ENCODE assay signal across 8 cellular contexts in the genomic region with DNA sequence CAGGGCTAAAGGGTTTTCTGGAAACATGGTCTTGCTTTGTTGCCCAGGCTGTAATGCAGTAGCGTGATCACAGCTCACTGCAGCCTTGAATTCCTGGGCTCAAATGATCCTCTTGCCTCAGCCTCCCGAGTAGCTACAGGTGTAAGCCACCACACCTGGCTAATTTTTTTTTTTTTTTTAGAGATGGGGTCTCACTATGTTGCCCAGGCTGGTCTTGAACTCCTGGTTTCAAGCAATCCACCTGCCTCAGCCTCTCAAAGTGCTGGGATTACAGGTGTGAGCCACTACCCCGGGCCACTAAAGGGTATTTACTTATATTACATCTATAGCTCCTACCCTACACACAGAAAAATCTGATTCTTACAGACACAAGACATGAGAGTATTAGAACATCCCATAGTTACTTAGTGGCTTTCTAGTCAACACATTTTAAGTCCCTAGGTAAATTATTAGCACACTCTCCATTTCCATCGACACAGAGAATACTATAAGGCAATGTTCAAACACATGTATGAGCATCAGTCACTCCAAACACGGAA. TPM values are rescaled to one million over a fixed set of nuclear protein-coding genes. Genes with fewer than 3 reads are reported as not detected.
DNase-seq lines count a peak whose midpoint lies in the region; ATAC-seq, FAIRE-seq and TF ChIP-seq lines count a peak whose summit lies in the region.

No MANE protein-coding gene starts in this region.

- H3K4me3 ChIP-seq in A549 (no peak overlapping the region), OCI-LY3 (ENCODE audit: low read length) (no peak overlapping the region), keratinocyte (ENCODE audit: control insufficient read depth in 2 of 3, extremely low read depth in 1 of 3, insufficient read depth in 2 of 3, low read depth in 1 of 3, low read length in 3 of 3) (no peak overlapping the region)

- DNase-seq in A549 (ENCODE audit: low read depth in 1 of 2, low spot score in 1 of 2) (no peak), keratinocyte (ENCODE audit: low read depth, low spot score) (no peak), epidermal melanocyte (ENCODE audit: insufficient read length, low spot score) (no peak), inferior parietal cortex (ENCODE audit: extremely low spot score) (no peak), amniotic stem cell (lab: John Stamatoyannopoulos, UW) (no peak)

- dilution Hi-C loops in keratinocyte (cut with MboI; ENCODE audit: extremely low pct_ligation_motif_present, low sequenced_read_pairs) = no loop called here

- CTCF ChIA-PET in A549 (lab: Yijun Ruan, JAX) = interaction anchor here (0.6 to 13.3 kb wide), 40 partner anchors 10 to 381 kb away, joined by 3 to 244 read pairs (median 5); a partner anchor contains a TSS

- H4K20me1 ChIP-seq in OCI-LY3 (ENCODE audit: insufficient read depth, low read length) (no peaks in the 10 kb centered on the region), keratinocyte (ENCODE audit: control insufficient read depth, extremely low read depth, insufficient read depth, low read length) (no peaks in the 10 kb centered on the region)

- POLR2A ChIA-PET in A549 (lab: Yijun Ruan, JAX) = interaction anchor here (0.6 to 6.1 kb wide), 7 partner anchors 8 to 50 kb away, joined by 3 to 38 read pairs (median 7); a partner anchor contains a TSS

- no peak for TF ChIP-seq CTCF in A549 (IDR thresholded peaks at IDR 0.05)
- no peak for TF ChIP-seq CTCF in OCI-LY3 (IDR thresholded peaks at IDR 0.05; ENCODE audit: low read depth, low read length)
- no peak for TF ChIP-seq CTCF in keratinocyte (optimal IDR thresholded peaks at IDR 0.05 in 1 of 3, IDR thresholded peaks at IDR 0.05 in 1 of 3, conservative IDR thresholded peaks at IDR 0.05 in 1 of 3; ENCODE audit: extremely low read depth in 1 of 3, insufficient read depth in 2 of 3, low read length in 3 of 3)

- no peak for TF ChIP-seq EP300 in A549 (IDR thresholded peaks at IDR 0.05)

- H3K9ac ChIP-seq in OCI-LY3 (ENCODE audit: low read length) = peak overlapping the region; percentile 16; the same call in 1 of the 2 replicates
- H3K9ac ChIP-seq in keratinocyte (ENCODE audit: control insufficient read depth, extremely low read depth, insufficient read depth, low read length) = no peak overlapping the region

- ATAC-seq in A549 (peak in 1 of 2 experiments; percentile 56; a peak in 4 of 6 replicates), GM19452 (IDR thresholded peaks at IDR 0.05; ENCODE audit: unreplicated experiment) (peak; percentile 32), HG02870 (IDR thresholded peaks at IDR 0.05; ENCODE audit: unreplicated experiment) (no peak)

- TF ChIP-seq RAD21 in A549 (conservative IDR thresholded peaks at IDR 0.05 in 1 of 2, IDR thresholded peaks at IDR 0.05 in 1 of 2) = no peak

- FAIRE-seq in A549 (lab: Jason Lieb, UNC) (no peak), keratinocyte (lab: Jason Lieb, UNC) (no peak)

- H3K27ac ChIP-seq in A549 (no peak overlapping the region), OCI-LY3 (ENCODE audit: low read length) (no peak overlapping the region; the same call in 1 of the 2 replicates), keratinocyte (ENCODE audit: control insufficient read depth, insufficient read depth, low read length) (no peak overlapping the region)

- no peak for TF ChIP-seq POLR2A in A549 (IDR thresholded peaks at IDR 0.05; ENCODE audit: low read length)

- H3K27me3 ChIP-seq in OCI-LY3 (ENCODE audit: low read depth, low read length) (no peaks in the 10 kb centered on the region), keratinocyte (ENCODE audit: control insufficient read depth, extremely low read depth, insufficient read depth, low read length) (no peaks in the 10 kb centered on the region)

- peaks cover 12% of the 10 kb centered on the region for H3K36me3 ChIP-seq in OCI-LY3 (replicated peaks; ENCODE audit: low read depth, low read length)
- H3K36me3 ChIP-seq in keratinocyte (ENCODE audit: control insufficient read depth in 2 of 2, extremely low read depth in 1 of 2, insufficient read depth in 2 of 2, low read length in 2 of 2) = peaks cover 0 to 7% of the 10 kb centered on the region in 2 experiments

- H3K79me2 ChIP-seq in OCI-LY3 (ENCODE audit: low read length) (no peaks in the 10 kb centered on the region), keratinocyte (ENCODE audit: control insufficient read depth, insufficient read depth, low read length) (no peaks in the 10 kb centered on the region)

- H3K9me3 ChIP-seq in A549 (no peaks in the 10 kb centered on the region), OCI-LY3 (ENCODE audit: insufficient read depth, low read length) (no peaks in the 10 kb centered on the region), keratinocyte (ENCODE audit: control insufficient read depth, low read depth, low read length) (no peaks in the 10 kb centered on the region)

- 17% methylated on average over 5 of the region's 5 CpGs for WGBS in A549 (ENCODE audit: missing lambda C conversion rate)

- H2AFZ ChIP-seq in OCI-LY3 (ENCODE audit: low read depth, low read length) (peak overlapping the region; percentile 91), keratinocyte (ENCODE audit: control insufficient read depth, low read length) (peak overlapping the region; percentile 48)

- H3K4me2 ChIP-seq in A549 (peak overlapping the region; percentile 2; the same call in 1 of the 3 replicates), OCI-LY3 (ENCODE audit: low read length) (peak overlapping the region; percentile 60), keratinocyte (ENCODE audit: control insufficient read depth, extremely low read depth, insufficient read depth, low read depth, low read length) (no peak overlapping the region)

- H3K9me1 ChIP-seq in keratinocyte (ENCODE audit: control insufficient read depth, extremely low read depth, insufficient read depth, low read length) = no peaks in the 10 kb centered on the region

- peaks cover 9% of the 10 kb centered on the region; the same call in 1 of the 3 replicates for H3K4me1 ChIP-seq in A549
- peaks cover 7% of the 10 kb centered on the region for H3K4me1 ChIP-seq in OCI-LY3 (ENCODE audit: low read length)
- H3K4me1 ChIP-seq in keratinocyte (ENCODE audit: control insufficient read depth, extremely low read depth, insufficient read depth, low read length) = peaks cover 14% of the 10 kb centered on the region

RNA-seq across cellular contexts. Expression of a gene that starts 6.2 kb away (rescaled TPM):
- 27.9 and 30.2 TPM in 2 replicates for polyA plus RNA-seq in A549 (2011; rRNA removed)
- 19.8 and 23.0 TPM in 2 replicates for polyA plus RNA-seq in A549 (2012; cell fraction: cytosol; rRNA removed)
- 25.8 and 32.7 TPM in 2 replicates for polyA plus RNA-seq in A549 (2012; cell fraction: nucleus; rRNA removed)
- polyA plus RNA-seq in A549 (2017; fragmentation: RNase III; extraction: RNeasy Plus Mini Kit Qiagen cat#74134 plus additional on column Dnase treatment) = 22.2 to 31.4 TPM (median 30.7 TPM) in 3 replicates
- 41.2 and 48.4 TPM in 2 replicates for polyA minus RNA-seq in A549 (2011; rRNA and poly(A)+ RNA removed)
- 23.5 to 34.4 TPM (median 25.9 TPM) in 3 replicates for polyA plus RNA-seq in keratinocyte
- 44.5 TPM for polyA plus RNA-seq in keratinocyte (2011; ENCODE audit: low read depth)
- 18.4 and 23.1 TPM in 2 replicates for polyA plus RNA-seq in keratinocyte (2011; cell fraction: cytosol; rRNA removed)
- 22.3 and 23.0 TPM in 2 replicates for polyA plus RNA-seq in keratinocyte (2011; cell fraction: nucleus; rRNA removed)
- 25.8 and 28.5 TPM in 2 replicates for polyA plus RNA-seq in keratinocyte (2012; ENCODE audit: low replicate concordance)
- polyA minus RNA-seq in keratinocyte = 27.6 to 39.5 TPM (median 36.7 TPM) in 3 replicates
- polyA minus RNA-seq in keratinocyte (2011; cell fraction: cytosol; rRNA and poly(A)+ RNA removed) = 33.0 TPM
- 15.6 and 25.8 TPM in 2 replicates for polyA minus RNA-seq in keratinocyte (2011; cell fraction: nucleus; rRNA and poly(A)+ RNA removed)

RNA-seq across cellular contexts. Expression of a gene that starts 6.3 kb away (rescaled TPM):
- polyA plus RNA-seq in A549 (2011; rRNA removed) (0.86 and 0.97 TPM in 2 replicates), A549 (2017; fragmentation: RNase III; extraction: RNeasy Plus Mini Kit Qiagen cat#74134 plus additional on column Dnase treatment) (0.84 to 0.93 TPM (median 0.88 TPM) in 3 replicates), keratinocyte (0.29 to 0.72 TPM (median 0.39 TPM) in 3 replicates)
- 0.66 and 1.6 TPM in 2 replicates for polyA plus RNA-seq in A549 (2012; cell fraction: cytosol; rRNA removed)
- polyA plus RNA-seq in A549 (2012; cell fraction: nucleus; rRNA removed) = 0.71 and 1.3 TPM in 2 replicates
- 0.95 and 1.1 TPM in 2 replicates for polyA minus RNA-seq in A549 (2011; rRNA and poly(A)+ RNA removed)
- polyA plus RNA-seq in keratinocyte (2011; ENCODE audit: low read depth) = not detected
- 0.42 and 0.43 TPM in 2 replicates for polyA plus RNA-seq in keratinocyte (2011; cell fraction: cytosol; rRNA removed)
- 0.37 and 0.53 TPM in 2 replicates for polyA plus RNA-seq in keratinocyte (2011; cell fraction: nucleus; rRNA removed)
- 0.38 and 0.58 TPM in 2 replicates for polyA plus RNA-seq in keratinocyte (2012; ENCODE audit: low replicate concordance)
- polyA minus RNA-seq in keratinocyte = 0.20 TPM in 1 of 3 replicates, not detected in the others
- not detected for polyA minus RNA-seq in keratinocyte (2011; cell fraction: cytosol; rRNA and poly(A)+ RNA removed)
- polyA minus RNA-seq in keratinocyte (2011; cell fraction: nucleus; rRNA and poly(A)+ RNA removed) = 0.23 and 1.2 TPM in 2 replicates

RNA-seq across cellular contexts. Expression of a gene that starts 14.3 kb away (rescaled TPM):
- polyA plus RNA-seq in A549 (2011; rRNA removed) (52.1 and 60.2 TPM in 2 replicates), A549 (2017; fragmentation: RNase III; extraction: RNeasy Plus Mini Kit Qiagen cat#74134 plus additional on column Dnase treatment) (16.9 to 20.7 TPM (median 18.8 TPM) in 3 replicates), keratinocyte (16.6 to 22.9 TPM (median 19.1 TPM) in 3 replicates)
- 35.2 and 38.7 TPM in 2 replicates for polyA plus RNA-seq in A549 (2012; cell fraction: cytosol; rRNA removed)
- 67.7 and 94.9 TPM in 2 replicates for polyA plus RNA-seq in A549 (2012; cell fraction: nucleus; rRNA removed)
- 93.2 and 112 TPM in 2 replicates for polyA minus RNA-seq in A549 (2011; rRNA and poly(A)+ RNA removed)
- 98.8 TPM for polyA plus RNA-seq in keratinocyte (2011; ENCODE audit: low read depth)
- 9.0 and 15.3 TPM in 2 replicates for polyA plus RNA-seq in keratinocyte (2011; cell fraction: cytosol; rRNA removed)
- polyA plus RNA-seq in keratinocyte (2011; cell fraction: nucleus; rRNA removed) = 21.3 and 25.2 TPM in 2 replicates
- 19.1 and 100 TPM in 2 replicates for polyA plus RNA-seq in keratinocyte (2012; ENCODE audit: low replicate concordance)
- polyA minus RNA-seq in keratinocyte = 22.9 to 34.5 TPM (median 28.1 TPM) in 3 replicates
- polyA minus RNA-seq in keratinocyte (2011; cell fraction: cytosol; rRNA and poly(A)+ RNA removed) = 29.0 TPM
- polyA minus RNA-seq in keratinocyte (2011; cell fraction: nucleus; rRNA and poly(A)+ RNA removed) = 15.1 and 19.9 TPM in 2 replicates

RNA-seq across cellular contexts. Expression of a gene that starts 22.1 kb away (rescaled TPM):
- polyA plus RNA-seq in A549 (2011; rRNA removed) (0.06 TPM in 1 of 2 replicates, not detected in the other), A549 (2017; fragmentation: RNase III; extraction: RNeasy Plus Mini Kit Qiagen cat#74134 plus additional on column Dnase treatment) (0.36 TPM in 1 of 3 replicates, not detected in the others), keratinocyte (0.13 TPM in 1 of 3 replicates, not detected in the others)
- polyA plus RNA-seq in A549 (2012; cell fraction: cytosol; rRNA removed) = 0.12 and 0.18 TPM in 2 replicates
- polyA plus RNA-seq in A549 (2012; cell fraction: nucleus; rRNA removed) = 0.94 and 1.4 TPM in 2 replicates
- not detected in 2 replicates for polyA minus RNA-seq in A549 (2011; rRNA and poly(A)+ RNA removed)
- polyA plus RNA-seq in keratinocyte (2011; ENCODE audit: low read depth) = not detected
- polyA plus RNA-seq in keratinocyte (2011; cell fraction: cytosol; rRNA removed) = not detected in 2 replicates
- polyA plus RNA-seq in keratinocyte (2011; cell fraction: nucleus; rRNA removed) = 0.38 and 0.51 TPM in 2 replicates
- 0.61 TPM in 1 of 2 replicates, not detected in the other for polyA plus RNA-seq in keratinocyte (2012; ENCODE audit: low replicate concordance)
- polyA minus RNA-seq in keratinocyte = 0.49 TPM in 1 of 3 replicates, not detected in the others
- not detected for polyA minus RNA-seq in keratinocyte (2011; cell fraction: cytosol; rRNA and poly(A)+ RNA removed)
- polyA minus RNA-seq in keratinocyte (2011; cell fraction: nucleus; rRNA and poly(A)+ RNA removed) = not detected in 2 replicates

RNA-seq across cellular contexts. Expression of a gene that starts 27.6 kb away (rescaled TPM):
- polyA plus RNA-seq in A549 (2011; rRNA removed) = 77.3 and 83.6 TPM in 2 replicates
- polyA plus RNA-seq in A549 (2012; cell fraction: cytosol; rRNA removed) = 97.0 and 99.2 TPM in 2 replicates
- 64.6 and 84.3 TPM in 2 replicates for polyA plus RNA-seq in A549 (2012; cell fraction: nucleus; rRNA removed)
- 124 to 139 TPM (median 134 TPM) in 3 replicates for polyA plus RNA-seq in A549 (2017; fragmentation: RNase III; extraction: RNeasy Plus Mini Kit Qiagen cat#74134 plus additional on column Dnase treatment)
- polyA minus RNA-seq in A549 (2011; rRNA and poly(A)+ RNA removed) = 31.7 and 33.6 TPM in 2 replicates
- 46.7 to 176 TPM (median 75.1 TPM) in 3 replicates for polyA plus RNA-seq in keratinocyte
- polyA plus RNA-seq in keratinocyte (2011; ENCODE audit: low read depth) = 101 TPM
- polyA plus RNA-seq in keratinocyte (2011; cell fraction: cytosol; rRNA removed) = 65.1 and 74.1 TPM in 2 replicates
- 57.5 and 68.1 TPM in 2 replicates for polyA plus RNA-seq in keratinocyte (2011; cell fraction: nucleus; rRNA removed)
- polyA plus RNA-seq in keratinocyte (2012; ENCODE audit: low replicate concordance) = 70.7 and 129 TPM in 2 replicates
- polyA minus RNA-seq in keratinocyte = 24.9 to 28.0 TPM (median 26.8 TPM) in 3 replicates
- polyA minus RNA-seq in keratinocyte (2011; cell fraction: cytosol; rRNA and poly(A)+ RNA removed) = 14.2 TPM
- polyA minus RNA-seq in keratinocyte (2011; cell fraction: nucleus; rRNA and poly(A)+ RNA removed) = 6.8 and 10.9 TPM in 2 replicates
